22 cellular contexts compared by ENCODE assay signal in genomic region chr12:86091676-86092075, GRCh38.
"Had no signal": no experiment of that assay in that cellular context is flagged by ENCODE, and none has a peak within 500 bp of the region (broad histone marks: within the 10 kb centered on the region; RNA-seq: fewer than 3 reads in every experiment).

No MANE protein-coding gene starts in this region.

- H3K27me3 Mint-ChIP-seq: naive thymus-derived CD8-positive, alpha-beta T cell had no signal

- H3K9me3 Mint-ChIP-seq: nephron progenitor cell had no signal

- H3K4me3 Mint-ChIP-seq: naive thymus-derived CD8-positive, alpha-beta T cell; nephron progenitor cell; stimulated activated effector memory CD8-positive, alpha-beta T cell treated with anti-CD3 and anti-CD28 coated beads, Interleukin-12 subunit alpha, Interleukin-12 subunit beta, amount 100 ng/mL, for 72 hours had no signal

- H3K36me3 ChIP-seq: esophagus squamous epithelium, lower lobe of right lung, prostate gland, right atrium auricular region, stomach, thyroid gland, vagina had no signal

- H3K4me3 ChIP-seq: coronary artery, esophagus squamous epithelium, lower lobe of right lung, prostate gland, right atrium auricular region, stomach, thyroid gland, vagina had no signal

- H3K36me3 Mint-ChIP-seq: naive thymus-derived CD8-positive, alpha-beta T cell; stimulated activated effector memory CD8-positive, alpha-beta T cell treated with anti-CD3 and anti-CD28 coated beads, Interleukin-12 subunit alpha, Interleukin-12 subunit beta, amount 100 ng/mL, for 72 hours had no signal

- ATAC-seq: left ventricle myocardium superior; lower lobe of right lung; naive thymus-derived CD8-positive, alpha-beta T cell; sciatic nerve; stimulated activated effector memory CD8-positive, alpha-beta T cell treated with anti-CD3 and anti-CD28 coated beads, Interleukin-12 subunit alpha, Interleukin-12 subunit beta, amount 100 ng/mL, for 72 hours had no signal

- H3K4me1 ChIP-seq: esophagus squamous epithelium, lower lobe of right lung, prostate gland, right atrium auricular region, stomach, vagina had no signal

- H3K4me1 Mint-ChIP-seq: naive thymus-derived CD8-positive, alpha-beta T cell; stimulated activated effector memory CD8-positive, alpha-beta T cell treated with anti-CD3 and anti-CD28 coated beads, Interleukin-12 subunit alpha, Interleukin-12 subunit beta, amount 100 ng/mL, for 72 hours had no signal

- H3K27ac Mint-ChIP-seq: naive thymus-derived CD8-positive, alpha-beta T cell; nephron progenitor cell; stimulated activated effector memory CD8-positive, alpha-beta T cell treated with anti-CD3 and anti-CD28 coated beads, Interleukin-12 subunit alpha, Interleukin-12 subunit beta, amount 100 ng/mL, for 72 hours had no signal

- H3K27me3 ChIP-seq: esophagus squamous epithelium, right atrium auricular region, stomach, thyroid gland, vagina had no signal

- H3K27ac ChIP-seq: coronary artery, esophagus squamous epithelium, lower lobe of right lung, prostate gland, right atrium auricular region, stomach, thyroid gland, vagina had no signal

- H3K9me3 ChIP-seq: esophagus squamous epithelium, lower lobe of right lung, prostate gland, right atrium auricular region, stomach, thyroid gland, vagina had no signal

- DNase-seq: dermis blood vessel endothelial cell; effector memory CD4-positive, alpha-beta T cell; erythroblast; esophagus squamous epithelium; foreskin melanocyte; left ventricle myocardium superior; lower lobe of right lung; naive thymus-derived CD8-positive, alpha-beta T cell; nephron progenitor cell; nucleus accumbens; stimulated activated CD4-positive, alpha-beta T cell treated with anti-CD3 and anti-CD28 coated beads, Interleukin-2, amount 100 ng/mL, for 24 hours; stimulated activated CD4-positive, alpha-beta T cell treated with anti-CD3 and anti-CD28 coated beads, Interleukin-4, amount 100 ng/mL, for 24 hours; stimulated activated naive CD4-positive, alpha-beta T cell treated with Interleukin-2 at 50 U/mL for 16 hours; stomach; thyroid gland; trophoblast cell had no signal
